8 cellular contexts compared by ENCODE assay signal in the genomic region with DNA sequence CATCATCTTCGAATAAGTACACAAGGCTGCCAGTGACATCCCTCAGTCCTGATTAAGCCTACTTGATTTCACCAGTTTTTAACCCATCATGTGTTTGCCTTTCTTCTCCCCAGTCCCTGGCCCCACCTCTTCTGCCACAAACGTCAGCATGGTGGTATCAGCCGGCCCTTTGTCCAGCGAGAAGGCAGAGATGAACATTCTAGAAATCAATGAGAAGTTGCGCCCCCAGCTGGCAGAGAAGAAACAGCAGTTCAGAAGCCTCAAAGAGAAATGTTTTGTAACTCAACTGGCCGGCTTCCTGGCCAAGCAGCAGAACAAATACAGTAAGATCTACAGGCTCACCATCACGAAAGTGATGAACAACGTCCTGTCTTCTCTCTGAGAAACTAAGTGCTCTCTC. TPM values are rescaled to one million over a fixed set of nuclear protein-coding genes. Genes with fewer than 3 reads are reported as not detected.
DNase-seq lines count a peak whose midpoint lies in the region; TF ChIP-seq lines count a peak whose summit lies in the region.
"Not testable (repeated sequence)": the region's sequence is repeated elsewhere in the genome, so short reads cannot be mapped to it uniquely, and the experiment has no call there.

No MANE protein-coding gene starts in this region.

- H3K27me3 Mint-ChIP-seq in activated CD4-positive, alpha-beta T cell treated with anti-CD3 and anti-CD28 coated beads, Interleukin-2, amount 10 ng/mL, durations not matched to agents 24 days and 14 days; type B pancreatic cell: not testable (repeated sequence)

- H3K4me1 Mint-ChIP-seq in activated CD4-positive, alpha-beta T cell treated with anti-CD3 and anti-CD28 coated beads, Interleukin-2, amount 10 ng/mL, durations not matched to agents 24 days and 14 days; type B pancreatic cell (ENCODE audit: unreplicated experiment): not testable (repeated sequence)

- not testable (repeated sequence) for H4K5ac ChIP-seq in mesendoderm (ENCODE audit: low read length)

- not testable (repeated sequence) for H3K27ac Mint-ChIP-seq in activated CD4-positive, alpha-beta T cell treated with anti-CD3 and anti-CD28 coated beads, Interleukin-2, amount 10 ng/mL, durations not matched to agents 24 days and 14 days; type B pancreatic cell

- H3K27me3 ChIP-seq in mesendoderm (ENCODE audit: insufficient read depth, low read length, poor library complexity), result not testable (repeated sequence)

- H4K8ac ChIP-seq in mesendoderm (ENCODE audit: low read depth, low read length), result not testable (repeated sequence)

- H3K23ac ChIP-seq in mesendoderm (ENCODE audit: low read length), result not testable (repeated sequence)

- not testable (repeated sequence) for H2BK5ac ChIP-seq in mesendoderm (ENCODE audit: low read length)

- peak; percentile 1 for DNase-seq in NB4 (ENCODE audit: low read depth)
- peak; percentile 53 for DNase-seq in activated CD4-positive, alpha-beta T cell treated with anti-CD3 and anti-CD28 coated beads, Interleukin-2, amount 10 ng/mL, durations not matched to agents 24 days and 14 days
- DNase-seq in coronary artery (ENCODE audit: low spot score); type B pancreatic cell (ENCODE audit: extremely low spot score, unreplicated experiment): not testable (repeated sequence)
- peak; percentile 19 for DNase-seq in globus pallidus (ENCODE audit: low spot score)
- DNase-seq in mesendoderm, result peak; percentile 5

- not testable (repeated sequence) for H3K4ac ChIP-seq in mesendoderm (ENCODE audit: low read depth, low read length)

- H3K27ac ChIP-seq in C4-2B; coronary artery; mesendoderm (ENCODE audit: low read depth, low read length): not testable (repeated sequence)

- WGBS in mesendoderm (ENCODE audit: extremely low coverage, insufficient coverage, low lambda C conversion rate), result no CpG with 5 or more reads among the region's 8 CpGs

- H3K9ac ChIP-seq in mesendoderm (ENCODE audit: low read length), result not testable (repeated sequence)

- H3K4me3 ChIP-seq in NB4 (ENCODE audit: low read depth, low read length); coronary artery; mesendoderm (ENCODE audit: low read length): not testable (repeated sequence)

- H3K79me2 ChIP-seq in mesendoderm (ENCODE audit: control insufficient read depth, insufficient read depth, low read length), result not testable (repeated sequence)

- intact Hi-C loops in activated CD4-positive, alpha-beta T cell treated with anti-CD3 and anti-CD28 coated beads, Interleukin-2, amount 10 ng/mL, durations not matched to agents 24 days and 14 days (cut with micrococcal nuclease), result not testable (repeated sequence)

- not testable (repeated sequence) for H3K18ac ChIP-seq in mesendoderm (ENCODE audit: low read length)

- H3K79me1 ChIP-seq in mesendoderm (ENCODE audit: low read length), result not testable (repeated sequence)

- TF ChIP-seq CTCF in C4-2B (conservative IDR thresholded peaks at IDR 0.05) (peak; percentile 49), GM12874 (IDR thresholded peaks at IDR 0.05; ENCODE audit: insufficient read depth, low read depth, low read length) (peak; percentile 22; the same call in 1 of the 2 replicates), coronary artery (IDR thresholded peaks at IDR 0.05) (peak; percentile 39), type B pancreatic cell (conservative IDR thresholded peaks at IDR 0.05) (peak; percentile 59)
- not testable (repeated sequence) for TF ChIP-seq CTCF in NB4 (IDR thresholded peaks at IDR 0.05; ENCODE audit: low read depth, low read length)

- not testable (repeated sequence) for H2BK120ac ChIP-seq in mesendoderm (ENCODE audit: low read depth, low read length)

- H3K36me3 Mint-ChIP-seq in activated CD4-positive, alpha-beta T cell treated with anti-CD3 and anti-CD28 coated beads, Interleukin-2, amount 10 ng/mL, durations not matched to agents 24 days and 14 days (ENCODE audit: low read depth); type B pancreatic cell: not testable (repeated sequence)

- H3K36me3 ChIP-seq in mesendoderm (ENCODE audit: control insufficient read depth, insufficient read depth, low read length), result not testable (repeated sequence)

- H2AK5ac ChIP-seq in mesendoderm (ENCODE audit: low read length), result not testable (repeated sequence)

- not testable (repeated sequence) for TF ChIP-seq POLR2A in NB4 (IDR thresholded peaks at IDR 0.05; ENCODE audit: extremely low read depth, insufficient read length)

- not testable (repeated sequence) for H3K56ac ChIP-seq in mesendoderm (ENCODE audit: low read length)

- not testable (repeated sequence) for H3K4me1 ChIP-seq in mesendoderm (ENCODE audit: control insufficient read depth, low read depth, low read length)

- not testable (repeated sequence) for H3K4me2 ChIP-seq in mesendoderm (ENCODE audit: low read length)

- H3K4me3 Mint-ChIP-seq in activated CD4-positive, alpha-beta T cell treated with anti-CD3 and anti-CD28 coated beads, Interleukin-2, amount 10 ng/mL, durations not matched to agents 24 days and 14 days; type B pancreatic cell: not testable (repeated sequence)

- not testable (repeated sequence) for H3K9me3 Mint-ChIP-seq in activated CD4-positive, alpha-beta T cell treated with anti-CD3 and anti-CD28 coated beads, Interleukin-2, amount 10 ng/mL, durations not matched to agents 24 days and 14 days; type B pancreatic cell

- H2BK15ac ChIP-seq in mesendoderm (replicated peaks; ENCODE audit: low read depth), result not testable (repeated sequence)

RNA-seq across cellular contexts. Expression of a gene that starts 28.2 kb away (rescaled TPM):
- 13.0 and 14.2 TPM in 2 replicates for total RNA-seq in activated CD4-positive, alpha-beta T cell treated with anti-CD3 and anti-CD28 coated beads, Interleukin-2, amount 10 ng/mL, durations not matched to agents 24 days and 14 days
- polyA plus RNA-seq in mesendoderm (2013, experiment 1 of 2), result 3.6 TPM
- 3.5 TPM for polyA plus RNA-seq in mesendoderm (2013, experiment 2 of 2)
- 12.0 and 15.8 TPM in 2 replicates for total RNA-seq in type B pancreatic cell (ENCODE audit: low replicate concordance)
